Comparison of ENCODE assay signal across 1 cellular context in the genomic region with DNA sequence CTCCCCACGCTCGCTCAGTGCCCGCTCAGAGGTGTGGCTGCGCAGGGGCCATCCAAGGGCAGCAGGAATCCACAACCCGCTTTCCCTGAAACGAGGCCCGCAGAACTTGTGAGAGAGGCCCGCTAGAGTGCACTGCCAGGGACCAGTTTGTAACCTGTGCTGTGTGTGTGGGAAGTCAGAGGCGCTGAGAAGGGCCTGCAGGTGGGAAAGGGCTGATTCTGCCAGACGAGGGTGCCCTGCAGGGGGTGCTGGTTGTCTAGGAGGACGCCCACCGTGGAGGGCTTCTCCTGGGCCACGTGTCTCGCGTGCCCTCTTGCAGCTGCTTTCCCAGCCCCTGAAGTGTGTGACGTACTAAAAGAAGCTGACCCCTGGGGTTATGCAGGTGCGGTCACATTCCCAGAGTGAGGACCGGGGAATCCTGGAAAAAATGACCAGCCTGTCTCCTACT.
TF ChIP-seq lines count a peak whose summit lies in the region.

No MANE protein-coding gene starts in this region.

TF ChIP-seq in GM23338, 12 proteins besides CTCF, POLR2A, EP300 and RAD21 (continued from another document):
- TF ChIP-seq, protein P1, sequence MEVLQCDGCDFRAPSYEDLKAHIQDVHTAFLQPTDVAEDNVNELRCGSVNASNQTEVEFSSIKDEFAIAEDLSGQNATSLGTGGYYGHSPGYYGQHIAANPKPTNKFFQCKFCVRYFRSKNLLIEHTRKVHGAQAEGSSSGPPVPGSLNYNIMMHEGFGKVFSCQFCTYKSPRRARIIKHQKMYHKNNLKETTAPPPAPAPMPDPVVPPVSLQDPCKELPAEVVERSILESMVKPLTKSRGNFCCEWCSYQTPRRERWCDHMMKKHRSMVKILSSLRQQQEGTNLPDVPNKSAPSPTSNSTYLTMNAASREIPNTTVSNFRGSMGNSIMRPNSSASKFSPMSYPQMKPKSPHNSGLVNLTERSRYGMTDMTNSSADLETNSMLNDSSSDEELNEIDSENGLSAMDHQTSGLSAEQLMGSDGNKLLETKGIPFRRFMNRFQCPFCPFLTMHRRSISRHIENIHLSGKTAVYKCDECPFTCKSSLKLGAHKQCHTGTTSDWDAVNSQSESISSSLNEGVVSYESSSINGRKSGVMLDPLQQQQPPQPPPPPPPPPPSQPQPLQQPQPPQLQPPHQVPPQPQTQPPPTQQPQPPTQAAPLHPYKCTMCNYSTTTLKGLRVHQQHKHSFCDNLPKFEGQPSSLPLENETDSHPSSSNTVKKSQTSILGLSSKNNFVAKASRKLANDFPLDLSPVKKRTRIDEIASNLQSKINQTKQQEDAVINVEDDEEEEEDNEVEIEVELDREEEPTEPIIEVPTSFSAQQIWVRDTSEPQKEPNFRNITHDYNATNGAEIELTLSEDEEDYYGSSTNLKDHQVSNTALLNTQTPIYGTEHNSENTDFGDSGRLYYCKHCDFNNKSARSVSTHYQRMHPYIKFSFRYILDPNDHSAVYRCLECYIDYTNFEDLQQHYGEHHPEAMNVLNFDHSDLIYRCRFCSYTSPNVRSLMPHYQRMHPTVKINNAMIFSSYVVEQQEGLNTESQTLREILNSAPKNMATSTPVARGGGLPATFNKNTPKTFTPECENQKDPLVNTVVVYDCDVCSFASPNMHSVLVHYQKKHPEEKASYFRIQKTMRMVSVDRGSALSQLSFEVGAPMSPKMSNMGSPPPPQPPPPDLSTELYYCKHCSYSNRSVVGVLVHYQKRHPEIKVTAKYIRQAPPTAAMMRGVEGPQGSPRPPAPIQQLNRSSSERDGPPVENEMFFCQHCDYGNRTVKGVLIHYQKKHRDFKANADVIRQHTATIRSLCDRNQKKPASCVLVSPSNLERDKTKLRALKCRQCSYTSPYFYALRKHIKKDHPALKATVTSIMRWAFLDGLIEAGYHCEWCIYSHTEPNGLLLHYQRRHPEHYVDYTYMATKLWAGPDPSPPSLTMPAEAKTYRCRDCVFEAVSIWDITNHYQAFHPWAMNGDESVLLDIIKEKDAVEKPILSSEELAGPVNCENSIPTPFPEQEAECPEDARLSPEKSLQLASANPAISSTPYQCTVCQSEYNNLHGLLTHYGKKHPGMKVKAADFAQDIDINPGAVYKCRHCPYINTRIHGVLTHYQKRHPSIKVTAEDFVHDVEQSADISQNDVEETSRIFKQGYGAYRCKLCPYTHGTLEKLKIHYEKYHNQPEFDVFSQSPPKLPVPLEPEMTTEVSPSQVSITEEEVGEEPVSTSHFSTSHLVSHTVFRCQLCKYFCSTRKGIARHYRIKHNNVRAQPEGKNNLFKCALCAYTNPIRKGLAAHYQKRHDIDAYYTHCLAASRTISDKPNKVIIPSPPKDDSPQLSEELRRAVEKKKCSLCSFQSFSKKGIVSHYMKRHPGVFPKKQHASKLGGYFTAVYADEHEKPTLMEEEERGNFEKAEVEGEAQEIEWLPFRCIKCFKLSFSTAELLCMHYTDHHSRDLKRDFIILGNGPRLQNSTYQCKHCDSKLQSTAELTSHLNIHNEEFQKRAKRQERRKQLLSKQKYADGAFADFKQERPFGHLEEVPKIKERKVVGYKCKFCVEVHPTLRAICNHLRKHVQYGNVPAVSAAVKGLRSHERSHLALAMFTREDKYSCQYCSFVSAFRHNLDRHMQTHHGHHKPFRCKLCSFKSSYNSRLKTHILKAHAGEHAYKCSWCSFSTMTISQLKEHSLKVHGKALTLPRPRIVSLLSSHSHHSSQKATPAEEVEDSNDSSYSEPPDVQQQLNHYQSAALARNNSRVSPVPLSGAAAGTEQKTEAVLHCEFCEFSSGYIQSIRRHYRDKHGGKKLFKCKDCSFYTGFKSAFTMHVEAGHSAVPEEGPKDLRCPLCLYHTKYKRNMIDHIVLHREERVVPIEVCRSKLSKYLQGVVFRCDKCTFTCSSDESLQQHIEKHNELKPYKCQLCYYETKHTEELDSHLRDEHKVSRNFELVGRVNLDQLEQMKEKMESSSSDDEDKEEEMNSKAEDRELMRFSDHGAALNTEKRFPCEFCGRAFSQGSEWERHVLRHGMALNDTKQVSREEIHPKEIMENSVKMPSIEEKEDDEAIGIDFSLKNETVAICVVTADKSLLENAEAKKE (CRISPR knock-in tag; IDR thresholded peaks at IDR 0.05), result no peak
